Comparison of ENCODE assay signal across 25 cellular contexts in genomic region chr4:76523593-76523992, GRCh38.
"Had no signal": no experiment of that assay in that cellular context is flagged by ENCODE, and none has a peak within 500 bp of the region (broad histone marks: within the 10 kb centered on the region; RNA-seq: fewer than 3 reads in every experiment).

No MANE protein-coding gene starts in this region.

- H3K79me2 ChIP-seq: hepatocyte had no signal

- ATAC-seq: activated CD4-positive, alpha-beta T cell treated with anti-CD3 and anti-CD28 coated beads for 36 hours; activated naive CD4-positive, alpha-beta T cell treated with anti-CD3 and anti-CD28 coated beads, Interleukin-2, amount 50 U/mL, for 72 hours; activated T-helper 17 cell treated with anti-CD3 and anti-CD28 coated beads, Interleukin-2, amount 50 U/mL, for 72 hours had no signal

- H3K9me3 Mint-ChIP-seq: activated B cell treated with CpG ODN at 0.5 μM for 24 hours; activated naive CD4-positive, alpha-beta T cell treated with anti-CD3 and anti-CD28 coated beads, Interleukin-2, amount 50 U/mL, for 72 hours; activated T-cell treated with anti-CD3 and anti-CD28 coated beads, Interleukin-2, amount 50 U/mL, for 24 hours; activated T-helper 17 cell treated with anti-CD3 and anti-CD28 coated beads, Interleukin-2, amount 50 U/mL, for 72 hours; central memory CD8-positive, alpha-beta T cell; endodermal cell; natural killer cell treated with Interleukin-12 subunit alpha and Interleukin-12 subunit beta and Interleukin-15 and Interleukin-18, amount 100 ng/mL, for 72 hours; T-helper 1 cell treated with Interleukin-12 subunit alpha and Interleukin-12 subunit beta and Interleukin-4 antibody, amounts not matched to agents 30 μg/mL and 1 μg/mL, for 36 hours had no signal

- H3K27ac ChIP-seq: epithelial cell of prostate, hepatocyte, spleen, upper lobe of left lung had no signal

- H3K9me3 ChIP-seq: upper lobe of left lung had no signal

- H3K4me1 Mint-ChIP-seq: activated B cell treated with CpG ODN at 0.5 μM for 24 hours; activated CD4-positive, alpha-beta T cell treated with anti-CD3 and anti-CD28 coated beads for 36 hours; activated T-helper 17 cell treated with anti-CD3 and anti-CD28 coated beads, Interleukin-2, amount 50 U/mL, for 72 hours; central memory CD8-positive, alpha-beta T cell had no signal

- H3K4me2 ChIP-seq: hepatocyte had no signal

- H3K4me1 ChIP-seq: spleen had no signal

- H3K36me3 ChIP-seq: spleen, upper lobe of left lung had no signal

- H3K27me3 Mint-ChIP-seq: activated B cell treated with CpG ODN at 0.5 μM for 24 hours had no signal

- H3K4me3 Mint-ChIP-seq: activated B cell treated with CpG ODN at 0.5 μM for 24 hours; activated CD4-positive, alpha-beta T cell treated with anti-CD3 and anti-CD28 coated beads for 36 hours; activated T-cell treated with anti-CD3 and anti-CD28 coated beads, Interleukin-2, amount 50 U/mL, for 24 hours; activated T-helper 17 cell treated with anti-CD3 and anti-CD28 coated beads, Interleukin-2, amount 50 U/mL, for 72 hours; central memory CD8-positive, alpha-beta T cell; endodermal cell; natural killer cell treated with Interleukin-12 subunit alpha and Interleukin-12 subunit beta and Interleukin-15 and Interleukin-18, amount 100 ng/mL, for 72 hours; T-helper 1 cell treated with Interleukin-12 subunit alpha and Interleukin-12 subunit beta and Interleukin-4 antibody, amounts not matched to agents 30 μg/mL and 1 μg/mL, for 36 hours had no signal

- H3K27ac Mint-ChIP-seq: activated B cell treated with CpG ODN at 0.5 μM for 24 hours; activated CD4-positive, alpha-beta T cell treated with anti-CD3 and anti-CD28 coated beads for 36 hours; activated naive CD4-positive, alpha-beta T cell treated with anti-CD3 and anti-CD28 coated beads, Interleukin-2, amount 50 U/mL, for 72 hours; activated T-cell treated with anti-CD3 and anti-CD28 coated beads, Interleukin-2, amount 50 U/mL, for 24 hours; activated T-helper 17 cell treated with anti-CD3 and anti-CD28 coated beads, Interleukin-2, amount 50 U/mL, for 72 hours; endodermal cell; natural killer cell treated with Interleukin-12 subunit alpha and Interleukin-12 subunit beta and Interleukin-15 and Interleukin-18, amount 100 ng/mL, for 72 hours; T-helper 1 cell treated with Interleukin-12 subunit alpha and Interleukin-12 subunit beta and Interleukin-4 antibody, amounts not matched to agents 30 μg/mL and 1 μg/mL, for 36 hours had no signal

- H3K4me3 ChIP-seq: hepatocyte, spleen, upper lobe of left lung had no signal

- H3K36me3 Mint-ChIP-seq: activated naive CD4-positive, alpha-beta T cell treated with anti-CD3 and anti-CD28 coated beads, Interleukin-2, amount 50 U/mL, for 72 hours; natural killer cell treated with Interleukin-12 subunit alpha and Interleukin-12 subunit beta and Interleukin-15 and Interleukin-18, amount 100 ng/mL, for 72 hours had no signal

- DNase-seq: activated B cell treated with CpG ODN at 0.5 μM for 24 hours; activated CD4-positive, alpha-beta T cell treated with anti-CD3 and anti-CD28 coated beads for 36 hours; activated CD4-positive, alpha-beta T cell treated with anti-CD3 and anti-CD28 coated beads, Interleukin-2, amount 50 U/mL, for 4 hours; activated CD8-positive, alpha-beta memory T cell treated with anti-CD3 and anti-CD28 coated beads for 24 hours; activated CD8-positive, alpha-beta memory T cell treated with anti-CD3 and anti-CD28 coated beads, Interleukin-2, amount 50 U/mL, for 4 hours; activated T-cell treated with anti-CD3 and anti-CD28 coated beads, Interleukin-2, amount 50 U/mL, for 24 hours; aorta; cortex of kidney; endodermal cell; kidney glomerular epithelial cell; midbrain; posterior cingulate gyrus; retina; spleen; stimulated activated CD4-positive, alpha-beta T cell treated with anti-CD3 and anti-CD28 coated beads, Interleukin-4, amount 100 ng/mL, for 1 hour; stimulated activated naive CD4-positive, alpha-beta T cell treated with Interleukin-2 at 50 U/mL for 16 hours; T1000; upper lobe of left lung had no signal

- H2AFZ ChIP-seq: hepatocyte had no signal

- H3K27me3 ChIP-seq: hepatocyte, spleen, upper lobe of left lung had no signal
